In genomic region chr5:154430961-154431630, GRCh38 we compare ENCODE assay signal across 29 cellular contexts. TPM values are rescaled to one million over a fixed set of nuclear protein-coding genes. Genes with fewer than 3 reads are reported as not detected.
"Had no signal": no experiment of that assay in that cellular context is flagged by ENCODE, and none has a peak within 500 bp of the region (broad histone marks: within the 10 kb centered on the region; RNA-seq: fewer than 3 reads in every experiment).

No MANE protein-coding gene starts in this region.

- H3K4me3 ChIP-seq: gastrocnemius medialis, psoas muscle, sigmoid colon, suprapubic skin, transverse colon, upper lobe of right lung, uterus had no signal

- H3K27ac ChIP-seq: gastrocnemius medialis, neutrophil, psoas muscle, sigmoid colon, suprapubic skin, transverse colon, upper lobe of right lung, uterus had no signal

- DNase-seq: cerebellar nuclear complex; cortex of kidney; effector memory CD8-positive, alpha-beta T cell; foreskin fibroblast; gastrocnemius medialis; naive thymus-derived CD8-positive, alpha-beta T cell; nephron progenitor cell; psoas muscle; right cardiac atrium; sigmoid colon; stimulated activated CD4-positive, alpha-beta T cell treated with anti-CD3 and anti-CD28 coated beads, Interleukin-2, amount 100 ng/mL, for 24 hours; stimulated activated CD4-positive, alpha-beta T cell treated with anti-CD3 and anti-CD28 coated beads, Interleukin-4, amount 100 ng/mL, for 24 hours; stimulated activated naive CD8-positive, alpha-beta T cell treated with anti-CD3 and anti-CD28 coated beads, Interleukin-15, Interleukin-2, amounts not matched to agents 100 U/mL and 50 U/mL, for 24 hours; transverse colon; upper lobe of right lung; uterus had no signal

- H3K9me3 Mint-ChIP-seq: effector memory CD8-positive, alpha-beta T cell; stimulated activated memory B cell treated with anti-CD40 and anti-IgM and Interleukin-4, amounts not matched to agents 10 μg/mL and 1 μg/mL and 100 μg/mL, for 72 hours had no signal

- H3K4me3 Mint-ChIP-seq: effector memory CD8-positive, alpha-beta T cell; naive thymus-derived CD8-positive, alpha-beta T cell; nephron progenitor cell; stimulated activated memory B cell treated with anti-CD40 and anti-IgM and Interleukin-4, amounts not matched to agents 10 μg/mL and 1 μg/mL and 100 μg/mL, for 72 hours had no signal

- ATAC-seq: effector memory CD8-positive, alpha-beta T cell; gastrocnemius medialis; naive thymus-derived CD8-positive, alpha-beta T cell; psoas muscle; right cardiac atrium; stimulated activated memory B cell treated with anti-CD40 and anti-IgM and Interleukin-4, amounts not matched to agents 10 μg/mL and 1 μg/mL and 100 μg/mL, for 72 hours; stimulated activated naive CD8-positive, alpha-beta T cell treated with anti-CD3 and anti-CD28 coated beads, Interleukin-15, Interleukin-2, amounts not matched to agents 100 U/mL and 50 U/mL, for 24 hours; upper lobe of right lung had no signal

- H3K27ac Mint-ChIP-seq: nephron progenitor cell; stimulated activated memory B cell treated with anti-CD40 and anti-IgM and Interleukin-4, amounts not matched to agents 10 μg/mL and 1 μg/mL and 100 μg/mL, for 72 hours had no signal

- H3K4me1 Mint-ChIP-seq: nephron progenitor cell; stimulated activated memory B cell treated with anti-CD40 and anti-IgM and Interleukin-4, amounts not matched to agents 10 μg/mL and 1 μg/mL and 100 μg/mL, for 72 hours had no signal

- H3K9me3 ChIP-seq: gastrocnemius medialis, neutrophil, psoas muscle, sigmoid colon, suprapubic skin, transverse colon, upper lobe of right lung, uterus had no signal

- H3K27me3 Mint-ChIP-seq: effector memory CD8-positive, alpha-beta T cell; naive thymus-derived CD8-positive, alpha-beta T cell; stimulated activated memory B cell treated with anti-CD40 and anti-IgM and Interleukin-4, amounts not matched to agents 10 μg/mL and 1 μg/mL and 100 μg/mL, for 72 hours had no signal

- H3K4me1 ChIP-seq: gastrocnemius medialis, psoas muscle, sigmoid colon, suprapubic skin, transverse colon, upper lobe of right lung, uterus had no signal

- H3K36me3 ChIP-seq: gastrocnemius medialis, transverse colon, uterus had no signal

- H3K27me3 ChIP-seq: gastrocnemius medialis, neutrophil, sigmoid colon, suprapubic skin, transverse colon, upper lobe of right lung, uterus had no signal

- FAIRE-seq: keratinocyte had no signal

RNA-seq across cellular contexts. Expression of gene HAND1, which starts 46.9 kb away (rescaled TPM):
- total RNA-seq: dermis microvascular lymphatic vessel endothelial cell; gastrocnemius medialis; glomerular endothelial cell; liver; lung microvascular endothelial cell; mesenteric fat pad; myocyte; naive thymus-derived CD8-positive, alpha-beta T cell; psoas muscle; renal cortical epithelial cell; skeletal muscle tissue; suprapubic skin; upper lobe of right lung had no signal
- polyA plus RNA-seq: esophagus; keratinocyte; liver; naive thymus-derived CD8-positive, alpha-beta T cell; psoas muscle had no signal
